Comparison of ENCODE assay signal across 11 cellular contexts in genomic region chr10:93515071-93515962, GRCh38. TPM values are rescaled to one million over a fixed set of nuclear protein-coding genes. Genes with fewer than 3 reads are reported as not detected.
DNase-seq lines count a peak whose midpoint lies in the region; ATAC-seq, FAIRE-seq and TF ChIP-seq lines count a peak whose summit lies in the region.
"Had no signal": no experiment of that assay in that cellular context is flagged by ENCODE, and none has a peak within 500 bp of the region (broad histone marks: within the 10 kb centered on the region; RNA-seq: fewer than 3 reads in every experiment).

No MANE protein-coding gene starts in this region.

- FAIRE-seq in H54 (lab: Jason Lieb, UNC): peak; percentile 62
- FAIRE-seq: frontal cortex had no signal

- TF ChIP-seq CTCF in spleen (IDR thresholded peaks at IDR 0.05 in 8 of 11, conservative IDR thresholded peaks at IDR 0.05 in 3 of 11): no peak
- no peak for TF ChIP-seq CTCF in uterus (IDR thresholded peaks at IDR 0.05)
- TF ChIP-seq CTCF in CD4-positive, alpha-beta T cell (IDR thresholded peaks at IDR 0.05): no peak

- no peaks in the 10 kb centered on the region for H3K4me1 ChIP-seq in right cardiac atrium (ENCODE audit: control insufficient read depth, insufficient read depth, low read length)
- H3K4me1 ChIP-seq in spleen: peaks cover 0 to 38% (median 3%) of the 10 kb centered on the region in 6 donors
- H3K4me1 ChIP-seq in uterus: no peaks in the 10 kb centered on the region

- no peaks in the 10 kb centered on the region for H3K9me3 ChIP-seq in right cardiac atrium (ENCODE audit: control insufficient read depth, low read length)
- H3K9me3 ChIP-seq in spleen: no peaks in the 10 kb centered on the region
- no peaks in the 10 kb centered on the region for H3K9me3 ChIP-seq in uterus
- H3K9me3 ChIP-seq in CD4-positive, alpha-beta T cell (ENCODE audit: control insufficient read depth, low read length): no peaks in the 10 kb centered on the region

- no peaks in the 10 kb centered on the region for H3K36me3 Mint-ChIP-seq in CD4-positive, alpha-beta T cell (ENCODE audit: low read depth)

- TF ChIP-seq POLR2A in H54 (IDR thresholded peaks at IDR 0.05; ENCODE audit: low read depth, low read length): no peak
- no peak for TF ChIP-seq POLR2A in spleen (IDR thresholded peaks at IDR 0.05)
- no peak for TF ChIP-seq POLR2A in uterus (IDR thresholded peaks at IDR 0.05)

- H3K27ac Mint-ChIP-seq in CD4-positive, alpha-beta T cell: no peak overlapping the region

- H3K9me3 Mint-ChIP-seq in CD4-positive, alpha-beta T cell: no peaks in the 10 kb centered on the region

- H3K27me3 Mint-ChIP-seq in CD4-positive, alpha-beta T cell: no peaks in the 10 kb centered on the region

- H3K36me3 ChIP-seq in spleen: peaks cover 0 to 35% (median 0%) of the 10 kb centered on the region in 6 donors
- no peaks in the 10 kb centered on the region for H3K36me3 ChIP-seq in uterus

- WGBS in right cardiac atrium: 42% methylated on average over 7 of the region's 7 CpGs
- 64 to 75% (median 68%) methylated on average over 7 of the region's 7 CpGs for WGBS in spleen, 5 donors

- peaks cover 5% of the 10 kb centered on the region for H3K4me1 Mint-ChIP-seq in CD4-positive, alpha-beta T cell (ENCODE audit: low read depth)

- CTCF ChIA-PET in CD4-positive, alpha-beta T cell (lab: Charles Lee): no interaction called here

- H3K27ac ChIP-seq in right cardiac atrium (ENCODE audit: low read length): no peak overlapping the region
- peak overlapping the region in 5 of 8 donors; percentile 1 to 64 (median 25) for H3K27ac ChIP-seq in spleen
- no peak overlapping the region for H3K27ac ChIP-seq in uterus
- H3K27ac ChIP-seq in CD4-positive, alpha-beta T cell (ENCODE audit: low read depth, low read length): no peak overlapping the region
- H3K27ac ChIP-seq: PC-9 had no signal

- peak; percentile 47 to 63 for ATAC-seq in right cardiac atrium
- ATAC-seq in GM19035 (IDR thresholded peaks at IDR 0.05; ENCODE audit: unreplicated experiment): no peak
- ATAC-seq in CD4-positive, alpha-beta T cell (ENCODE audit: poor library complexity): no peak

- intact Hi-C loops in right cardiac atrium (cut with DNase I) (no loop called here), spleen (cut with DNase I; ENCODE audit: low total_unique reads) (no loop called here), uterus (cut with DNase I; ENCODE audit: low total_unique reads) (no loop called here)
- intact Hi-C loops in CD4-positive, alpha-beta T cell (cut with DNase I, micrococcal nuclease): no loop called here

- no peak overlapping the region for H3K4me3 ChIP-seq in right cardiac atrium (ENCODE audit: low read length)
- no peak overlapping the region for H3K4me3 ChIP-seq in spleen
- H3K4me3 ChIP-seq in uterus: no peak overlapping the region
- H3K4me3 ChIP-seq: PC-9 had no signal

- no peak for DNase-seq in H54 (ENCODE audit: insufficient read length, low spot score)
- peak; percentile 37 for DNase-seq in amniotic epithelial cell (ENCODE audit: low read depth)
- DNase-seq in right cardiac atrium: no peak
- DNase-seq in spleen: no peak
- no peak for DNase-seq in SW480 (ENCODE audit: low spot score)
- no peak for DNase-seq in uterus
- no peak for DNase-seq in CD4-positive, alpha-beta T cell
- DNase-seq: NCI-H1436 treated with DMSO at 0.1 percent for 48 hours, PC-9 had no signal

- H3K27me3 ChIP-seq in right cardiac atrium (ENCODE audit: control insufficient read depth, insufficient read depth) (no peaks in the 10 kb centered on the region), spleen (replicated peaks in 1 of 7) (no peaks in the 10 kb centered on the region), uterus (no peaks in the 10 kb centered on the region)
- H3K27me3 ChIP-seq in CD4-positive, alpha-beta T cell (ENCODE audit: control insufficient read depth, insufficient read depth, low read length): no peaks in the 10 kb centered on the region

- no peak overlapping the region for H3K4me3 Mint-ChIP-seq in CD4-positive, alpha-beta T cell

- POLR2A ChIA-PET in CD4-positive, alpha-beta T cell (lab: Charles Lee): no interaction called here

RNA-seq across cellular contexts. Expression of gene CEP55, which starts 18.9 kb away (rescaled TPM):
- 1 to 10 TPM in 2 of 4 donors, under 1 TPM in 2; 0.19 to 1.6 (median 0.76) TPM for total RNA-seq in right cardiac atrium
- polyA plus RNA-seq in right cardiac atrium: 0.11 TPM
- 1 to 10 TPM in 6 of 7 donors, under 1 TPM in 1; 0.95 to 6.6 (median 2.8) TPM for total RNA-seq in spleen
- polyA plus RNA-seq in spleen: 1 to 10 TPM; 1.0 to 6.1 (median 4.2) TPM
- 10 to 100 TPM in 1 of 4 donors, under 1 TPM in 1, not detected in 2; under 0.01 to 13.8 TPM for total RNA-seq in uterus
- under 1 TPM; 0.16 to 0.17 TPM for total RNA-seq in CD4-positive, alpha-beta T cell

RNA-seq across cellular contexts. Expression of gene MYOF, which starts 33.2 kb away (rescaled TPM):
- total RNA-seq in right cardiac atrium: 10 to 100 TPM; 13.6 to 25.0 (median 16.2) TPM
- polyA plus RNA-seq in right cardiac atrium: 5.5 TPM
- total RNA-seq in spleen: 10 to 100 TPM; 15.1 to 50.8 (median 26.8) TPM
- polyA plus RNA-seq in spleen: 1 to 10 TPM; 1.5 to 6.0 (median 3.0) TPM
- total RNA-seq in uterus: 100 to 1,000 TPM in 2 of 4 donors, 10 to 100 TPM in 2; 41.2 to 114 (median 86.9) TPM
- under 1 TPM; 0.14 to 0.27 TPM for total RNA-seq in CD4-positive, alpha-beta T cell

RNA-seq across cellular contexts. Expression of gene FFAR4, which starts 51.1 kb away (rescaled TPM):
- under 1 TPM; 0.11 to 0.49 (median 0.19) TPM for total RNA-seq in right cardiac atrium
- polyA plus RNA-seq in right cardiac atrium: 0.14 TPM
- total RNA-seq in spleen: under 1 TPM in 1 of 7 donors, not detected in 6; 0.13 TPM
- polyA plus RNA-seq in spleen: under 1 TPM; 0.02 to 0.06 (median 0.02) TPM
- not detected for total RNA-seq in uterus
- total RNA-seq in CD4-positive, alpha-beta T cell: not detected
- total RNA-seq: frontal cortex, PC-9 had no signal

Comparison
In these comparisons a context has a peak if more than half of its experiments do, and no peak if none do; other contexts are left out.
1. ATAC-seq: peak in right cardiac atrium (2 of 2); none in GM19035 (single experiment) and CD4-positive, alpha-beta T cell (single experiment).
2. H3K27ac ChIP-seq: peak in spleen (5 of 8); none in right cardiac atrium (single experiment), uterus (0 of 2) and CD4-positive, alpha-beta T cell (single experiment).
3. RNA of gene MYOF, which starts 33.2 kb away (total RNA-seq): 41.2 to 114 TPM in uterus, 15.1 to 50.8 TPM in spleen and 13.6 to 25.0 TPM in right cardiac atrium; 0.14 to 0.27 TPM in CD4-positive, alpha-beta T cell; every median in the first group is over 10 times any median in the second.